Comparison of ENCODE assay signal across 8 cellular contexts in genomic region chr12:76346798-76347420, GRCh38. TPM values are rescaled to one million over a fixed set of nuclear protein-coding genes. Genes with fewer than 3 reads are reported as not detected.
DNase-seq lines count a peak whose midpoint lies in the region; ATAC-seq, FAIRE-seq and TF ChIP-seq lines count a peak whose summit lies in the region.

No MANE protein-coding gene starts in this region.

- H3K36me3 ChIP-seq in left lung (no peaks in the 10 kb centered on the region), testis (ENCODE audit: low read depth, missing control alignments) (no peaks in the 10 kb centered on the region)

- intact Hi-C loops in left lung (cut with DNase I), result loop anchor here in 1 of 2 donors (10.0 kb wide), 1 partner anchor 282 kb away; no protein-coding TSS in a partner anchor
- intact Hi-C loops in testis (cut with DNase I; ENCODE audit: low total_unique reads), result no loop called here

- 42 to 44% methylated on average over 4 of the region's 4 CpGs for WGBS in testis, 2 donors

- TF ChIP-seq CTCF in cardiac fibroblast (IDR thresholded peaks at IDR 0.05; ENCODE audit: low read depth, low read length) (peak; percentile 32), left lung (IDR thresholded peaks at IDR 0.05) (peak in 1 of 2 donors; percentile 29), testis (IDR thresholded peaks at IDR 0.05) (no peak)

- H3K27ac ChIP-seq in left lung (peak overlapping the region; percentile 89 to 93), testis (peak overlapping the region in 1 of 2 donors; percentile 92)

- peak; percentile 96 for FAIRE-seq in A204.1 (lab: Jason Lieb, UNC)
- FAIRE-seq in RCC 7860 (lab: Jason Lieb, UNC), result peak; percentile 82

- ATAC-seq in HG03378 (IDR thresholded peaks at IDR 0.05; ENCODE audit: unreplicated experiment) (peak; percentile 35), left lung (peak; percentile 76)

- DNase-seq in GM03348 (ENCODE audit: low spot score) (peak; percentile 44), RCC 7860 (ENCODE audit: low spot score) (peak; percentile 76), cardiac fibroblast (ENCODE audit: low read depth in 2 of 2) (peak; percentile 81 to 86), left lung (no peak), testis (peak; percentile 65), mucosa of gallbladder (ENCODE audit: low spot score) (no peak)

- H3K27me3 ChIP-seq in left lung (no peaks in the 10 kb centered on the region), testis (no peaks in the 10 kb centered on the region)

- no peaks in the 10 kb centered on the region for H3K9me3 ChIP-seq in left lung
- H3K9me3 ChIP-seq in testis, result no peaks in the 10 kb centered on the region

- peak overlapping the region; percentile 85 for H3K4me3 ChIP-seq in cardiac fibroblast (replicated peaks in 1 of 2; ENCODE audit: low read depth in 2 of 2, low read length in 2 of 2)
- H3K4me3 ChIP-seq in left lung, result peak overlapping the region in 1 of 2 donors; percentile 69
- peak overlapping the region in 1 of 2 donors; percentile 86 for H3K4me3 ChIP-seq in testis

- TF ChIP-seq POLR2A in testis (IDR thresholded peaks at IDR 0.05), result no peak

- H3K4me1 ChIP-seq in left lung (peaks cover 3 to 20% of the 10 kb centered on the region in 2 donors), testis (peaks cover 11% of the 10 kb centered on the region)

RNA-seq across cellular contexts. Expression of gene BBS10, which starts 1.3 kb away (rescaled TPM):
- total RNA-seq in left lung (10 to 100 TPM; 10.9 to 12.3 TPM), testis (1 to 10 TPM; 8.3 to 9.0 TPM), mucosa of gallbladder (8.5 TPM)
- polyA plus RNA-seq in testis (ENCODE audit: insufficient read depth, low read depth, low replicate concordance), result 9.2 TPM

Comparison
In these comparisons a context has a peak if more than half of its experiments do, and no peak if none do; other contexts are left out.
1. DNase-seq: peak in GM03348 (single experiment), RCC 7860 (single experiment), cardiac fibroblast (2 of 2) and testis (single experiment); none in left lung (0 of 2) and mucosa of gallbladder (single experiment).